1 cellular context compared by ENCODE assay signal in genomic region chr22:37180531-37181231, GRCh38.
TF ChIP-seq lines count a peak whose summit lies in the region.

No MANE protein-coding gene starts in this region.

TF ChIP-seq in IMR-90, 13 proteins besides CTCF, POLR2A, EP300 and RAD21 (continued from another document):
- TF ChIP-seq FOS (IDR thresholded peaks at IDR 0.05; ENCODE audit: low read depth, low read length) (no peak), NFE2L2 (IDR thresholded peaks at IDR 0.05; ENCODE audit: low read depth, low read length) (no peak)
